ENCODE assay signal across 1 cellular context in the genomic region with DNA sequence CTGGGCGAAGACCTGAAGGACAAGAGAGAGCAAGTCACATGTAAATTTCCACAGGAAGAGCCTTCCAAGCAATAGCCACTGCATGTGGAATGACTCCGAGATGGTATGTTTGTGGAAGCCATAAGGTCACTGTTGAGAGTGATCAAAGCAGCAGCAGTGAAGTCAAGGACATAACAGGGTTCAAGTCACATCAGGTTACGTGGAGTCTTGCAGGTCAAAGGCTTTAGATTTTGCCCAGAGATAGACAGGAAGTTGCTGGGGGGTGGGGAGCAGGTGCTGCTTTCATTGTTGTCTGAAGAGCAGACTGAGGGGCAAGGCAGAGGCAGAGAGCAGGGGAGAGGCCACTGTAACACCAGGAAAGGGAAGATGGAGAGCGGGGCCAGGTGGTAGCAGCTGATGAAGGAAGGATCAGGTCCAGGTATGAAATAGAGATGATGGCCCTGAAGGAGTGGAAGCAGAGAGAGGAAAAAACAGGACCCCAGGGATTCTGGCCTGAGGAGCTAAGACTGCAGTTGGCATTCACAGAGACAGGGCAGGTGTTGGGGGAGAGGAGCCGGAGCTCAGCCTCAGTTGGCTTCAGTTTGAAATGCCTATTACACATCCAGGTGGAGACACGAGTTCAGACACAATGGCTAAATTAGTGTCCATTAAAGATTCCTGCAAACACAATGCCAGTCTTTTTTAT.
TF ChIP-seq lines count a peak whose summit lies in the region.

No MANE protein-coding gene starts in this region.

TF ChIP-seq in HepG2, 621 proteins besides CTCF, POLR2A, EP300 and RAD21 (continued from another document and continues in another):
- TF ChIP-seq, protein P1, sequence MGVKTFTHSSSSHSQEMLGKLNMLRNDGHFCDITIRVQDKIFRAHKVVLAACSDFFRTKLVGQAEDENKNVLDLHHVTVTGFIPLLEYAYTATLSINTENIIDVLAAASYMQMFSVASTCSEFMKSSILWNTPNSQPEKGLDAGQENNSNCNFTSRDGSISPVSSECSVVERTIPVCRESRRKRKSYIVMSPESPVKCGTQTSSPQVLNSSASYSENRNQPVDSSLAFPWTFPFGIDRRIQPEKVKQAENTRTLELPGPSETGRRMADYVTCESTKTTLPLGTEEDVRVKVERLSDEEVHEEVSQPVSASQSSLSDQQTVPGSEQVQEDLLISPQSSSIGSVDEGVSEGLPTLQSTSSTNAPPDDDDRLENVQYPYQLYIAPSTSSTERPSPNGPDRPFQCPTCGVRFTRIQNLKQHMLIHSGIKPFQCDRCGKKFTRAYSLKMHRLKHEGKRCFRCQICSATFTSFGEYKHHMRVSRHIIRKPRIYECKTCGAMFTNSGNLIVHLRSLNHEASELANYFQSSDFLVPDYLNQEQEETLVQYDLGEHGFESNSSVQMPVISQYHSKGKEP (CRISPR knock-in tag; IDR thresholded peaks at IDR 0.05), result no peak
- TF ChIP-seq ZFP62 (CRISPR knock-in tag; IDR thresholded peaks at IDR 0.05) (no peak), HMG20A (CRISPR knock-in tag; IDR thresholded peaks at IDR 0.05; ENCODE audit: borderline replicate concordance) (peak; percentile 99), SNAPC4 (CRISPR knock-in tag; IDR thresholded peaks at IDR 0.05) (0 out of 2 replicates have a peak, but pooled peaks have one; percentile 42), ZNF251 (CRISPR knock-in tag; IDR thresholded peaks at IDR 0.05) (no peak), FOXP1 (IDR thresholded peaks at IDR 0.05) (no peak), FOXP1 (CRISPR knock-in tag; IDR thresholded peaks at IDR 0.05) (peak; percentile 91), ZNF18 (CRISPR knock-in tag; IDR thresholded peaks at IDR 0.05; ENCODE audit: insufficient replicate concordance) (no peak), ZFY (CRISPR knock-in tag; IDR thresholded peaks at IDR 0.05) (no peak), JUND (CRISPR knock-in tag; IDR thresholded peaks at IDR 0.05) (peak; percentile 83), MIER3 (CRISPR knock-in tag; IDR thresholded peaks at IDR 0.05; ENCODE audit: borderline replicate concordance) (peak; percentile 94), ZNF331 (CRISPR knock-in tag; IDR thresholded peaks at IDR 0.05) (peak; percentile 95), IRF9 (CRISPR knock-in tag; IDR thresholded peaks at IDR 0.05; ENCODE audit: borderline replicate concordance) (no peak), NFATC3 (CRISPR knock-in tag; IDR thresholded peaks at IDR 0.05) (no peak), ZFP36L2 (CRISPR knock-in tag; IDR thresholded peaks at IDR 0.05) (no peak), PAF1 (CRISPR knock-in tag; IDR thresholded peaks at IDR 0.05) (no peak), SNAPC2 (CRISPR knock-in tag; IDR thresholded peaks at IDR 0.05) (0 out of 2 replicates have a peak, but pooled peaks have one; percentile 37), ZNF564 (CRISPR knock-in tag; IDR thresholded peaks at IDR 0.05) (no peak), FOXO4 (CRISPR knock-in tag; conservative IDR thresholded peaks at IDR 0.05) (no peak), MED1 (CRISPR knock-in tag; IDR thresholded peaks at IDR 0.05) (peak; percentile 97), ZNF333 (CRISPR knock-in tag; IDR thresholded peaks at IDR 0.05; ENCODE audit: borderline replicate concordance) (0 out of 2 replicates have a peak, but pooled peaks have one; percentile 57), ZNF546 (CRISPR knock-in tag; conservative IDR thresholded peaks at IDR 0.05) (no peak), NCOA2 (CRISPR knock-in tag; IDR thresholded peaks at IDR 0.05) (peak; percentile 99), ZNF780A (CRISPR knock-in tag; IDR thresholded peaks at IDR 0.05) (no peak), ARNT (IDR thresholded peaks at IDR 0.05) (no peak), ZSCAN9 (CRISPR knock-in tag; IDR thresholded peaks at IDR 0.05; ENCODE audit: borderline replicate concordance) (peak; percentile 83; the same call in 1 of the 2 replicates), ZNF891 (CRISPR knock-in tag; IDR thresholded peaks at IDR 0.05) (no peak; the same call in 1 of the 2 replicates), CREB1 (IDR thresholded peaks at IDR 0.05) (no peak), CREB1 (CRISPR knock-in tag; IDR thresholded peaks at IDR 0.05) (no peak), CENPX (CRISPR knock-in tag; IDR thresholded peaks at IDR 0.05) (no peak), JDP2 (CRISPR knock-in tag; IDR thresholded peaks at IDR 0.05; ENCODE audit: borderline replicate concordance) (no peak), YEATS2 (CRISPR knock-in tag; IDR thresholded peaks at IDR 0.05; ENCODE audit: borderline replicate concordance) (peak; percentile 84; the same call in 1 of the 2 replicates), LCORL (IDR thresholded peaks at IDR 0.05) (no peak), LCORL (CRISPR knock-in tag; IDR thresholded peaks at IDR 0.05) (peak; percentile 67), SP4 (CRISPR knock-in tag; IDR thresholded peaks at IDR 0.05) (no peak; the same call in 1 of the 2 replicates), RNF2 (conservative IDR thresholded peaks at IDR 0.05; ENCODE audit: low read depth) (no peak), ATF7 (IDR thresholded peaks at IDR 0.05) (no peak), ATF7 (CRISPR knock-in tag; IDR thresholded peaks at IDR 0.05) (peak; percentile 90), ZBTB8A (CRISPR knock-in tag; IDR thresholded peaks at IDR 0.05; ENCODE audit: borderline replicate concordance, low read depth) (no peak)
- TF ChIP-seq, protein P2, sequence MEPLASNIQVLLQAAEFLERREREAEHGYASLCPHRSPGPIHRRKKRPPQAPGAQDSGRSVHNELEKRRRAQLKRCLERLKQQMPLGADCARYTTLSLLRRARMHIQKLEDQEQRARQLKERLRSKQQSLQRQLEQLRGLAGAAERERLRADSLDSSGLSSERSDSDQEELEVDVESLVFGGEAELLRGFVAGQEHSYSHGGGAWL (CRISPR knock-in tag; IDR thresholded peaks at IDR 0.05), result peak; percentile 66; the same call in 1 of the 2 replicates
- TF ChIP-seq, protein P3, sequence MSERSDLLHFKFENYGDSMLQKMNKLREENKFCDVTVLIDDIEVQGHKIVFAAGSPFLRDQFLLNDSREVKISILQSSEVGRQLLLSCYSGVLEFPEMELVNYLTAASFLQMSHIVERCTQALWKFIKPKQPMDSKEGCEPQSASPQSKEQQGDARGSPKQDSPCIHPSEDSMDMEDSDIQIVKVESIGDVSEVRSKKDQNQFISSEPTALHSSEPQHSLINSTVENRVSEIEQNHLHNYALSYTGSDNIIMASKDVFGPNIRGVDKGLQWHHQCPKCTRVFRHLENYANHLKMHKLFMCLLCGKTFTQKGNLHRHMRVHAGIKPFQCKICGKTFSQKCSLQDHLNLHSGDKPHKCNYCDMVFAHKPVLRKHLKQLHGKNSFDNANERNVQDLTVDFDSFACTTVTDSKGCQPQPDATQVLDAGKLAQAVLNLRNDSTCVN (CRISPR knock-in tag; IDR thresholded peaks at IDR 0.05; ENCODE audit: borderline replicate concordance), result peak; percentile 46; the same call in 1 of the 2 replicates
- TF ChIP-seq, protein P4, sequence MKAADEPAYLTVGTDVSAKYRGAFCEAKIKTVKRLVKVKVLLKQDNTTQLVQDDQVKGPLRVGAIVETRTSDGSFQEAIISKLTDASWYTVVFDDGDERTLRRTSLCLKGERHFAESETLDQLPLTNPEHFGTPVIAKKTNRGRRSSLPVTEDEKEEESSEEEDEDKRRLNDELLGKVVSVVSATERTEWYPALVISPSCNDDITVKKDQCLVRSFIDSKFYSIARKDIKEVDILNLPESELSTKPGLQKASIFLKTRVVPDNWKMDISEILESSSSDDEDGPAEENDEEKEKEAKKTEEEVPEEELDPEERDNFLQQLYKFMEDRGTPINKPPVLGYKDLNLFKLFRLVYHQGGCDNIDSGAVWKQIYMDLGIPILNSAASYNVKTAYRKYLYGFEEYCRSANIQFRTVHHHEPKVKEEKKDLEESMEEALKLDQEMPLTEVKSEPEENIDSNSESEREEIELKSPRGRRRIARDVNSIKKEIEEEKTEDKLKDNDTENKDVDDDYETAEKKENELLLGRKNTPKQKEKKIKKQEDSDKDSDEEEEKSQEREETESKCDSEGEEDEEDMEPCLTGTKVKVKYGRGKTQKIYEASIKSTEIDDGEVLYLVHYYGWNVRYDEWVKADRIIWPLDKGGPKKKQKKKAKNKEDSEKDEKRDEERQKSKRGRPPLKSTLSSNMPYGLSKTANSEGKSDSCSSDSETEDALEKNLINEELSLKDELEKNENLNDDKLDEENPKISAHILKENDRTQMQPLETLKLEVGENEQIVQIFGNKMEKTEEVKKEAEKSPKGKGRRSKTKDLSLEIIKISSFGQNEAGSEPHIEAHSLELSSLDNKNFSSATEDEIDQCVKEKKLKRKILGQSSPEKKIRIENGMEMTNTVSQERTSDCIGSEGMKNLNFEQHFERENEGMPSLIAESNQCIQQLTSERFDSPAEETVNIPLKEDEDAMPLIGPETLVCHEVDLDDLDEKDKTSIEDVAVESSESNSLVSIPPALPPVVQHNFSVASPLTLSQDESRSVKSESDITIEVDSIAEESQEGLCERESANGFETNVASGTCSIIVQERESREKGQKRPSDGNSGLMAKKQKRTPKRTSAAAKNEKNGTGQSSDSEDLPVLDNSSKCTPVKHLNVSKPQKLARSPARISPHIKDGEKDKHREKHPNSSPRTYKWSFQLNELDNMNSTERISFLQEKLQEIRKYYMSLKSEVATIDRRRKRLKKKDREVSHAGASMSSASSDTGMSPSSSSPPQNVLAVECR (CRISPR knock-in tag; IDR thresholded peaks at IDR 0.05; ENCODE audit: borderline replicate concordance), result peak; percentile 76; the same call in 1 of the 2 replicates
- TF ChIP-seq, protein P5, sequence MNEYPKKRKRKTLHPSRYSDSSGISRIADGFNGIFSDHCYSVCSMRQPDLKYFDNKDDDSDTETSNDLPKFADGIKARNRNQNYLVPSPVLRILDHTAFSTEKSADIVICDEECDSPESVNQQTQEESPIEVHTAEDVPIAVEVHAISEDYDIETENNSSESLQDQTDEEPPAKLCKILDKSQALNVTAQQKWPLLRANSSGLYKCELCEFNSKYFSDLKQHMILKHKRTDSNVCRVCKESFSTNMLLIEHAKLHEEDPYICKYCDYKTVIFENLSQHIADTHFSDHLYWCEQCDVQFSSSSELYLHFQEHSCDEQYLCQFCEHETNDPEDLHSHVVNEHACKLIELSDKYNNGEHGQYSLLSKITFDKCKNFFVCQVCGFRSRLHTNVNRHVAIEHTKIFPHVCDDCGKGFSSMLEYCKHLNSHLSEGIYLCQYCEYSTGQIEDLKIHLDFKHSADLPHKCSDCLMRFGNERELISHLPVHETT (CRISPR knock-in tag; conservative IDR thresholded peaks at IDR 0.05), result 0 out of 2 replicates have a peak, but pooled peaks have one; percentile 20
